1 cellular context compared by ENCODE assay signal in the genomic region with DNA sequence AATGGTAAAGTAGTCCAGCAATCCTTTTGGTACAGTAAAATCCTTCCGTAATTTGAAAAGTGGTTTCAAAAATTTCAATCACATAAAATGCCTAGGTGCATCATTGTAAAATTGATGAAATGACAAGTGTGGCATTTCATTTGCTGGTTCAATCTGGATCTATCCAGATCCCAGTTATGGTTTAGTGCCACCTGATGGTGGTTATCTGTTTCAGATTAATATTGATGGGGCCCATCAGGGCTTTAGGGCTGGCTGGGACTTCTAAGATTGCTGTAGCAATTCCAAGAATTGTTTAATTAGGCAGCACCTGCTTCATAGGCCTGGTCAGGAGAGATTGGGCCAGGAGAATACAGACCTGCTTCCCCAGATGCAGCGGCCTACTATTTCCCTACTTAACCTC.
TF ChIP-seq lines count a peak whose summit lies in the region.

No MANE protein-coding gene starts in this region.

TF ChIP-seq in GM23338, 12 proteins besides CTCF, POLR2A, EP300 and RAD21 (continued from another document):
- TF ChIP-seq, protein P1, sequence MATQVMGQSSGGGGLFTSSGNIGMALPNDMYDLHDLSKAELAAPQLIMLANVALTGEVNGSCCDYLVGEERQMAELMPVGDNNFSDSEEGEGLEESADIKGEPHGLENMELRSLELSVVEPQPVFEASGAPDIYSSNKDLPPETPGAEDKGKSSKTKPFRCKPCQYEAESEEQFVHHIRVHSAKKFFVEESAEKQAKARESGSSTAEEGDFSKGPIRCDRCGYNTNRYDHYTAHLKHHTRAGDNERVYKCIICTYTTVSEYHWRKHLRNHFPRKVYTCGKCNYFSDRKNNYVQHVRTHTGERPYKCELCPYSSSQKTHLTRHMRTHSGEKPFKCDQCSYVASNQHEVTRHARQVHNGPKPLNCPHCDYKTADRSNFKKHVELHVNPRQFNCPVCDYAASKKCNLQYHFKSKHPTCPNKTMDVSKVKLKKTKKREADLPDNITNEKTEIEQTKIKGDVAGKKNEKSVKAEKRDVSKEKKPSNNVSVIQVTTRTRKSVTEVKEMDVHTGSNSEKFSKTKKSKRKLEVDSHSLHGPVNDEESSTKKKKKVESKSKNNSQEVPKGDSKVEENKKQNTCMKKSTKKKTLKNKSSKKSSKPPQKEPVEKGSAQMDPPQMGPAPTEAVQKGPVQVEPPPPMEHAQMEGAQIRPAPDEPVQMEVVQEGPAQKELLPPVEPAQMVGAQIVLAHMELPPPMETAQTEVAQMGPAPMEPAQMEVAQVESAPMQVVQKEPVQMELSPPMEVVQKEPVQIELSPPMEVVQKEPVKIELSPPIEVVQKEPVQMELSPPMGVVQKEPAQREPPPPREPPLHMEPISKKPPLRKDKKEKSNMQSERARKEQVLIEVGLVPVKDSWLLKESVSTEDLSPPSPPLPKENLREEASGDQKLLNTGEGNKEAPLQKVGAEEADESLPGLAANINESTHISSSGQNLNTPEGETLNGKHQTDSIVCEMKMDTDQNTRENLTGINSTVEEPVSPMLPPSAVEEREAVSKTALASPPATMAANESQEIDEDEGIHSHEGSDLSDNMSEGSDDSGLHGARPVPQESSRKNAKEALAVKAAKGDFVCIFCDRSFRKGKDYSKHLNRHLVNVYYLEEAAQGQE (IDR thresholded peaks at IDR 0.05; ENCODE audit: unreplicated experiment), result no peak
- TF ChIP-seq POLR2AphosphoS5 (IDR thresholded peaks at IDR 0.05; ENCODE audit: low read depth), result no peak
- no peak for TF ChIP-seq JUNB (IDR thresholded peaks at IDR 0.05; ENCODE audit: unreplicated experiment)
- TF ChIP-seq STAT1 (IDR thresholded peaks at IDR 0.05; ENCODE audit: unreplicated experiment), result no peak
- TF ChIP-seq, protein P2, sequence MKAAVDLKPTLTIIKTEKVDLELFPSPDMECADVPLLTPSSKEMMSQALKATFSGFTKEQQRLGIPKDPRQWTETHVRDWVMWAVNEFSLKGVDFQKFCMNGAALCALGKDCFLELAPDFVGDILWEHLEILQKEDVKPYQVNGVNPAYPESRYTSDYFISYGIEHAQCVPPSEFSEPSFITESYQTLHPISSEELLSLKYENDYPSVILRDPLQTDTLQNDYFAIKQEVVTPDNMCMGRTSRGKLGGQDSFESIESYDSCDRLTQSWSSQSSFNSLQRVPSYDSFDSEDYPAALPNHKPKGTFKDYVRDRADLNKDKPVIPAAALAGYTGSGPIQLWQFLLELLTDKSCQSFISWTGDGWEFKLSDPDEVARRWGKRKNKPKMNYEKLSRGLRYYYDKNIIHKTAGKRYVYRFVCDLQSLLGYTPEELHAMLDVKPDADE (IDR thresholded peaks at IDR 0.05), result no peak
- TF ChIP-seq NANOG (IDR thresholded peaks at IDR 0.05; ENCODE audit: borderline replicate concordance), result no peak
- TF ChIP-seq ZNF331 (CRISPR knock-in tag; IDR thresholded peaks at IDR 0.05; ENCODE audit: low read depth), result no peak
- TF ChIP-seq EZH2phosphoT487 (IDR thresholded peaks at IDR 0.05; ENCODE audit: unreplicated experiment), result no peak
- TF ChIP-seq, protein P3, sequence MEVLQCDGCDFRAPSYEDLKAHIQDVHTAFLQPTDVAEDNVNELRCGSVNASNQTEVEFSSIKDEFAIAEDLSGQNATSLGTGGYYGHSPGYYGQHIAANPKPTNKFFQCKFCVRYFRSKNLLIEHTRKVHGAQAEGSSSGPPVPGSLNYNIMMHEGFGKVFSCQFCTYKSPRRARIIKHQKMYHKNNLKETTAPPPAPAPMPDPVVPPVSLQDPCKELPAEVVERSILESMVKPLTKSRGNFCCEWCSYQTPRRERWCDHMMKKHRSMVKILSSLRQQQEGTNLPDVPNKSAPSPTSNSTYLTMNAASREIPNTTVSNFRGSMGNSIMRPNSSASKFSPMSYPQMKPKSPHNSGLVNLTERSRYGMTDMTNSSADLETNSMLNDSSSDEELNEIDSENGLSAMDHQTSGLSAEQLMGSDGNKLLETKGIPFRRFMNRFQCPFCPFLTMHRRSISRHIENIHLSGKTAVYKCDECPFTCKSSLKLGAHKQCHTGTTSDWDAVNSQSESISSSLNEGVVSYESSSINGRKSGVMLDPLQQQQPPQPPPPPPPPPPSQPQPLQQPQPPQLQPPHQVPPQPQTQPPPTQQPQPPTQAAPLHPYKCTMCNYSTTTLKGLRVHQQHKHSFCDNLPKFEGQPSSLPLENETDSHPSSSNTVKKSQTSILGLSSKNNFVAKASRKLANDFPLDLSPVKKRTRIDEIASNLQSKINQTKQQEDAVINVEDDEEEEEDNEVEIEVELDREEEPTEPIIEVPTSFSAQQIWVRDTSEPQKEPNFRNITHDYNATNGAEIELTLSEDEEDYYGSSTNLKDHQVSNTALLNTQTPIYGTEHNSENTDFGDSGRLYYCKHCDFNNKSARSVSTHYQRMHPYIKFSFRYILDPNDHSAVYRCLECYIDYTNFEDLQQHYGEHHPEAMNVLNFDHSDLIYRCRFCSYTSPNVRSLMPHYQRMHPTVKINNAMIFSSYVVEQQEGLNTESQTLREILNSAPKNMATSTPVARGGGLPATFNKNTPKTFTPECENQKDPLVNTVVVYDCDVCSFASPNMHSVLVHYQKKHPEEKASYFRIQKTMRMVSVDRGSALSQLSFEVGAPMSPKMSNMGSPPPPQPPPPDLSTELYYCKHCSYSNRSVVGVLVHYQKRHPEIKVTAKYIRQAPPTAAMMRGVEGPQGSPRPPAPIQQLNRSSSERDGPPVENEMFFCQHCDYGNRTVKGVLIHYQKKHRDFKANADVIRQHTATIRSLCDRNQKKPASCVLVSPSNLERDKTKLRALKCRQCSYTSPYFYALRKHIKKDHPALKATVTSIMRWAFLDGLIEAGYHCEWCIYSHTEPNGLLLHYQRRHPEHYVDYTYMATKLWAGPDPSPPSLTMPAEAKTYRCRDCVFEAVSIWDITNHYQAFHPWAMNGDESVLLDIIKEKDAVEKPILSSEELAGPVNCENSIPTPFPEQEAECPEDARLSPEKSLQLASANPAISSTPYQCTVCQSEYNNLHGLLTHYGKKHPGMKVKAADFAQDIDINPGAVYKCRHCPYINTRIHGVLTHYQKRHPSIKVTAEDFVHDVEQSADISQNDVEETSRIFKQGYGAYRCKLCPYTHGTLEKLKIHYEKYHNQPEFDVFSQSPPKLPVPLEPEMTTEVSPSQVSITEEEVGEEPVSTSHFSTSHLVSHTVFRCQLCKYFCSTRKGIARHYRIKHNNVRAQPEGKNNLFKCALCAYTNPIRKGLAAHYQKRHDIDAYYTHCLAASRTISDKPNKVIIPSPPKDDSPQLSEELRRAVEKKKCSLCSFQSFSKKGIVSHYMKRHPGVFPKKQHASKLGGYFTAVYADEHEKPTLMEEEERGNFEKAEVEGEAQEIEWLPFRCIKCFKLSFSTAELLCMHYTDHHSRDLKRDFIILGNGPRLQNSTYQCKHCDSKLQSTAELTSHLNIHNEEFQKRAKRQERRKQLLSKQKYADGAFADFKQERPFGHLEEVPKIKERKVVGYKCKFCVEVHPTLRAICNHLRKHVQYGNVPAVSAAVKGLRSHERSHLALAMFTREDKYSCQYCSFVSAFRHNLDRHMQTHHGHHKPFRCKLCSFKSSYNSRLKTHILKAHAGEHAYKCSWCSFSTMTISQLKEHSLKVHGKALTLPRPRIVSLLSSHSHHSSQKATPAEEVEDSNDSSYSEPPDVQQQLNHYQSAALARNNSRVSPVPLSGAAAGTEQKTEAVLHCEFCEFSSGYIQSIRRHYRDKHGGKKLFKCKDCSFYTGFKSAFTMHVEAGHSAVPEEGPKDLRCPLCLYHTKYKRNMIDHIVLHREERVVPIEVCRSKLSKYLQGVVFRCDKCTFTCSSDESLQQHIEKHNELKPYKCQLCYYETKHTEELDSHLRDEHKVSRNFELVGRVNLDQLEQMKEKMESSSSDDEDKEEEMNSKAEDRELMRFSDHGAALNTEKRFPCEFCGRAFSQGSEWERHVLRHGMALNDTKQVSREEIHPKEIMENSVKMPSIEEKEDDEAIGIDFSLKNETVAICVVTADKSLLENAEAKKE (CRISPR knock-in tag; IDR thresholded peaks at IDR 0.05), result no peak
- TF ChIP-seq ZNF114 (CRISPR knock-in tag; IDR thresholded peaks at IDR 0.05), result no peak
